ENCODE assay signal across 1 cellular context in genomic region chr9:137956688-137957385, GRCh38.
TF ChIP-seq lines count a peak whose summit lies in the region.

No MANE protein-coding gene starts in this region.

TF ChIP-seq in HepG2, 621 proteins besides CTCF, POLR2A, EP300 and RAD21 (continued from another document):
- TF ChIP-seq ZNF687 (CRISPR knock-in tag; IDR thresholded peaks at IDR 0.05): peak; percentile 48
- TF ChIP-seq USF2 (IDR thresholded peaks at IDR 0.05; ENCODE audit: low read depth, low read length): peak; percentile 53
- TF ChIP-seq USF2 (CRISPR knock-in tag; IDR thresholded peaks at IDR 0.05; ENCODE audit: borderline replicate concordance): no peak
- TF ChIP-seq NFE2 (CRISPR knock-in tag; IDR thresholded peaks at IDR 0.05): no peak
- TF ChIP-seq ZNF337 (CRISPR knock-in tag; IDR thresholded peaks at IDR 0.05; ENCODE audit: borderline replicate concordance, low read depth): no peak
- TF ChIP-seq, protein P1, sequence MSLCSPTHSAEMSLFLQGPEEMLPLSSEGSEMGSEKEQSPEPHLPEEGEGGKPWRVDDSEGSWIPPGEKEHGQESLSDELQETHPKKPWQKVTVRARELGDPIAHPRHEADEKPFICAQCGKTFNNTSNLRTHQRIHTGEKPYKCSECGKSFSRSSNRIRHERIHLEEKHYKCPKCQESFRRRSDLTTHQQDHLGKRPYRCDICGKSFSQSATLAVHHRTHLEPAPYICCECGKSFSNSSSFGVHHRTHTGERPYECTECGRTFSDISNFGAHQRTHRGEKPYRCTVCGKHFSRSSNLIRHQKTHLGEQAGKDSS (CRISPR knock-in tag; IDR thresholded peaks at IDR 0.05; ENCODE audit: borderline replicate concordance, low read depth): no peak
- TF ChIP-seq ZNF543 (CRISPR knock-in tag; IDR thresholded peaks at IDR 0.05): no peak
- TF ChIP-seq THAP8 (CRISPR knock-in tag; IDR thresholded peaks at IDR 0.05; ENCODE audit: borderline replicate concordance): no peak
- TF ChIP-seq ZSCAN25 (CRISPR knock-in tag; IDR thresholded peaks at IDR 0.05): no peak
- TF ChIP-seq PHF20 (CRISPR knock-in tag; IDR thresholded peaks at IDR 0.05): no peak
